8 cellular contexts compared by ENCODE assay signal in genomic region chr16:31458073-31458834, GRCh38. TPM values are rescaled to one million over a fixed set of nuclear protein-coding genes. Genes with fewer than 3 reads are reported as not detected.
A peak's percentile ranks its signal among the peaks of the same experiment; 100 is the strongest.
DNase-seq lines count a peak whose midpoint lies in the region; ATAC-seq, FAIRE-seq and TF ChIP-seq lines count a peak whose summit lies in the region.

No MANE protein-coding gene starts in this region.

- H3K9me3 ChIP-seq in HUES6 (ENCODE audit: control insufficient read depth, insufficient read depth, low read depth, low read length) (no peaks in the 10 kb centered on the region), body of pancreas (no peaks in the 10 kb centered on the region), kidney (ENCODE audit: control insufficient read depth in 1 of 2, low read length in 2 of 2) (no peaks in the 10 kb centered on the region)

- H3K79me2 ChIP-seq in ACC112 (ENCODE audit: control insufficient read depth, insufficient read depth, low read length, unreplicated experiment) = peaks cover 41% of the 10 kb centered on the region

- H3K36me3 Mint-ChIP-seq in T-cell = no peaks in the 10 kb centered on the region

- FAIRE-seq in kidney (lab: Jason Lieb, UNC) = no peak

- H3K9ac ChIP-seq in HUES6 (ENCODE audit: low read length) = peak overlapping the region; percentile 95
- peak overlapping the region; percentile 8 to 91 for H3K9ac ChIP-seq in kidney (ENCODE audit: low read length in 2 of 2)

- H3K4me3 ChIP-seq in ACC112 (ENCODE audit: low read depth, low read length) (peak overlapping the region; percentile 84), HUES6 (ENCODE audit: low read depth, low read length) (peak overlapping the region; percentile 80), body of pancreas (peak overlapping the region; percentile 50 to 74), kidney (ENCODE audit: low read length in 2 of 2) (peak overlapping the region; percentile 57 to 97)

- H3K27me3 ChIP-seq in ACC112 (ENCODE audit: insufficient read depth, low read length) (no peaks in the 10 kb centered on the region), HUES6 (ENCODE audit: control insufficient read depth, insufficient read depth, low read length) (no peaks in the 10 kb centered on the region), body of pancreas (no peaks in the 10 kb centered on the region)

- peak overlapping the region; percentile 90 to 99 for H3K27ac Mint-ChIP-seq in T-cell

- H3K4me3 Mint-ChIP-seq in T-cell = peak overlapping the region; percentile 87 to 90 (median 89)

- H2AFZ ChIP-seq in ACC112 (ENCODE audit: low read length, unreplicated experiment) = peak overlapping the region; percentile 9

- intact Hi-C loops in body of pancreas (cut with DNase I) (no loop called here), kidney (cut with DNase I) (no loop called here)

- 0 to 1% methylated on average over 5 to 42 of the region's 42 CpGs for WGBS in body of pancreas, 2 donors

- H3K27ac ChIP-seq in ACC112 (ENCODE audit: low read depth, low read length) (peak overlapping the region; percentile 90), HUES6 (ENCODE audit: low read depth, low read length) (peak overlapping the region; percentile 99; the same call in 1 of the 2 replicates), body of pancreas (peak overlapping the region; percentile 98 to 100 (median 100)), kidney (ENCODE audit: low read depth in 2 of 2, low read length in 2 of 2) (peak overlapping the region; percentile 100)

- POLR2A ChIA-PET in T-cell (lab: Charles Lee) = interaction anchor here in 1 of 2 donors (1.1 kb wide), 1 partner anchor 316 kb away, joined by 3 read pairs; no protein-coding TSS in a partner anchor

- H3K27me3 Mint-ChIP-seq in T-cell = no peaks in the 10 kb centered on the region

- peak in 4 of 7 experiments; percentile 34 to 51 (median 40) for TF ChIP-seq CTCF in body of pancreas (IDR thresholded peaks at IDR 0.05)
- TF ChIP-seq CTCF in kidney (IDR thresholded peaks at IDR 0.05; ENCODE audit: borderline replicate concordance, extremely low read depth, insufficient read depth) = peak; percentile 44

- DNase-seq in T-cell (peak; percentile 23 to 71 (median 58)), body of pancreas (peak; percentile 56 to 65 (median 62)), kidney (peak; percentile 83)
- peak; percentile 61 for DNase-seq in stimulated activated CD4-positive, alpha-beta T cell treated with anti-CD3 and anti-CD28 coated beads, Interleukin-1b, Interleukin-23, amount 100 ng/mL, for 48 hours

- peak; percentile 20 to 53 (median 38) for TF ChIP-seq POLR2A in body of pancreas (IDR thresholded peaks at IDR 0.05)

- H3K9me3 Mint-ChIP-seq in T-cell = no peaks in the 10 kb centered on the region

- H3K36me3 ChIP-seq in ACC112 (ENCODE audit: insufficient read depth, low read length) = no peaks in the 10 kb centered on the region
- peaks cover 10% of the 10 kb centered on the region for H3K36me3 ChIP-seq in HUES6 (ENCODE audit: control insufficient read depth, insufficient read depth, low read length)
- H3K36me3 ChIP-seq in body of pancreas (replicated peaks in 1 of 2; ENCODE audit: insufficient read depth in 1 of 2, low read depth in 2 of 2) = peaks cover 0 to 4% of the 10 kb centered on the region in 2 donors
- H3K36me3 ChIP-seq in kidney (ENCODE audit: control insufficient read depth in 1 of 2, insufficient read depth in 2 of 2, low read length in 2 of 2) = peaks cover 0 to 4% of the 10 kb centered on the region in 2 donors

- peaks cover 41 to 57% (median 52%) of the 10 kb centered on the region in 3 donors for H3K4me1 Mint-ChIP-seq in T-cell

- ATAC-seq in GM18511 (IDR thresholded peaks at IDR 0.05; ENCODE audit: unreplicated experiment) (peak; percentile 22), T-cell (replicated peaks in 1 of 4) (no peak), body of pancreas (no peak), GM19328 (IDR thresholded peaks at IDR 0.05; ENCODE audit: unreplicated experiment) (no peak)

- H3K4me1 ChIP-seq in ACC112 (ENCODE audit: control insufficient read depth, insufficient read depth, low read length, unreplicated experiment) (peaks cover 46% of the 10 kb centered on the region), HUES6 (ENCODE audit: control insufficient read depth, insufficient read depth, low read length) (peaks cover 29% of the 10 kb centered on the region), body of pancreas (peaks cover 53% of the 10 kb centered on the region), kidney (ENCODE audit: control insufficient read depth in 1 of 2, insufficient read depth in 1 of 2, low read depth in 1 of 2, low read length in 2 of 2) (peaks cover 16 to 36% of the 10 kb centered on the region in 2 donors)

- CTCF ChIA-PET in T-cell (lab: Charles Lee) = interaction anchor here (0.5 to 1.3 kb wide), 4 partner anchors 30 to 808 kb away, joined by 3 read pairs; partner anchors contain the start of gene ZNF267 (in 1 of the 2)

RNA-seq across cellular contexts. Expression of gene ARMC5, which starts 1.0 kb away (rescaled TPM):
- 10 to 100 TPM in 3 of 5 donors, 1 to 10 TPM in 2; 9.3 to 16.6 (median 10.2) TPM for total RNA-seq in T-cell
- total RNA-seq in body of pancreas = 10 to 100 TPM in 1 of 2 donors, 1 to 10 TPM in 1; 4.2 to 13.2 TPM
- total RNA-seq in kidney = 9.6 TPM
- polyA plus RNA-seq in kidney (ENCODE audit: insufficient read depth, low read depth, low replicate concordance) = 10.9 TPM

RNA-seq across cellular contexts. Expression of gene TGFB1I1, which starts 13.7 kb away (rescaled TPM):
- total RNA-seq in T-cell (1 to 10 TPM in 1 of 5 donors, under 1 TPM in 4; 0.40 to 1.1 (median 0.72) TPM), body of pancreas (10 to 100 TPM in 1 of 2 donors, 1 to 10 TPM in 1; 8.6 to 16.6 TPM), kidney (54.4 TPM)
- 27.5 TPM for polyA plus RNA-seq in kidney (ENCODE audit: insufficient read depth, low read depth, low replicate concordance)

RNA-seq across cellular contexts. Expression of gene ZNF843, which starts 15.7 kb away (rescaled TPM):
- total RNA-seq in T-cell (under 1 TPM in 4 of 5 donors, not detected in 1; 0.16 to 0.53 (median 0.26) TPM), body of pancreas (1 to 10 TPM; 3.6 to 4.7 TPM), kidney (1.4 TPM)
- polyA plus RNA-seq in kidney (ENCODE audit: insufficient read depth, low read depth, low replicate concordance) = 0.67 TPM

RNA-seq across cellular contexts. Expression of gene SLC5A2, which starts 24.7 kb away (rescaled TPM):
- 1 to 10 TPM; 2.6 to 4.2 (median 3.2) TPM for total RNA-seq in T-cell
- under 1 TPM in 1 of 2 donors, not detected in 1; 0.26 TPM for total RNA-seq in body of pancreas
- 4.8 TPM for total RNA-seq in kidney
- 208 TPM for polyA plus RNA-seq in kidney (ENCODE audit: insufficient read depth, low read depth, low replicate concordance)

RNA-seq across cellular contexts. Expression of gene COX6A2, which starts 30.1 kb away (rescaled TPM):
- total RNA-seq in T-cell (not detected), body of pancreas (not detected), kidney (not detected)
- polyA plus RNA-seq in kidney (ENCODE audit: insufficient read depth, low read depth, low replicate concordance) = 5.5 TPM

Comparison
In these comparisons a context has a peak if more than half of its experiments do, and no peak if none do; other contexts are left out.
1. RNA of gene TGFB1I1, which starts 13.7 kb away (total RNA-seq): 54.4 TPM in kidney (single experiment) and 8.6 to 16.6 TPM in body of pancreas; 0.40 to 1.1 TPM in T-cell; every median in the first group is over 4 times any median in the second.
2. Peak in every context shown above with its lines, with median percentiles within 50 percentile points of each other: H3K27ac ChIP-seq, H3K4me3 ChIP-seq and DNase-seq.